Comparison of ENCODE assay signal across 1 cellular context in genomic region chr6:133243723-133244122, GRCh38.
TF ChIP-seq lines count a peak whose summit lies in the region.

No MANE protein-coding gene starts in this region.

TF ChIP-seq in GM23338, 12 proteins besides CTCF, POLR2A, EP300 and RAD21 (continued from another document):
- TF ChIP-seq ZNF462 (CRISPR knock-in tag; IDR thresholded peaks at IDR 0.05), result no peak
- TF ChIP-seq JUNB (IDR thresholded peaks at IDR 0.05; ENCODE audit: unreplicated experiment), result no peak
- no peak for TF ChIP-seq ZNF331 (CRISPR knock-in tag; IDR thresholded peaks at IDR 0.05; ENCODE audit: low read depth)
